1 cellular context compared by ENCODE assay signal in the genomic region with DNA sequence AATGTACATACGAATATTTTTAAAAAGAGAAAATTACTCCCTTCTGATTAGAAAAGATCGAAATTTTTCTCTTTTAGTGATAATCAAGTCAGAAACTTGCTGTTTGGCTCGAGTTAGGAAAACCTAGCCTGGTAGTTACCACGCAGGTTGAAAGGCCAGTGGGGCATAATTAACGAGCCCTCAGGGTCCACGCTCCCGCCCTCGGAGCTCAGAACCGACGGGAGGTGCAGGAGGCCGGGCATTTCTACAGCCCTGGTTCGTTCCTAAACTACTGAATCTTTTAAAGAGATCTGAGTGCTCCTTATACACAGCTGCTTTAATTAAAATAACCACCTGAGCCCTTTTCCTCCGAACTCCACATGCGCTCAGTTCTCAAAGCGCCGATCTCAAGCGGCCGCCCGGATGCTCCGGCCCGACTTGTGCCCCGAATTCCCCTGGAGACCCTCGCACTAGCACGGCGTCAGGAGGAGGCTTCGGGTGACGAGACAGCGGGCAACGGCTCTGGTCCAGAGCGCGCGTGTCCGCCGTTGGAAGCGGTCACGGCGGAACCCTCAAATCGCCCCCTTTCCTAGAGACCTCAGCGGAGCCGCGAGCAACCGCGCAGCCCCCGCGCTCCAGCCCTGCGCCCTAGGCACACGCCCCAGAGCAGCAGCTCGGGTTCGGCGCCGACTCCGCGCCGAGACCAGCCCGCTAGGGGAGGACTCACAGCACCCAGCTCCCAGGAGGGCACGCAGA.
TF ChIP-seq lines count a peak whose summit lies in the region.

No MANE protein-coding gene starts in this region.

TF ChIP-seq in K562, 482 proteins besides CTCF, POLR2A, EP300 and RAD21 (continued from another document and continues in another):
- TF ChIP-seq, protein P1, sequence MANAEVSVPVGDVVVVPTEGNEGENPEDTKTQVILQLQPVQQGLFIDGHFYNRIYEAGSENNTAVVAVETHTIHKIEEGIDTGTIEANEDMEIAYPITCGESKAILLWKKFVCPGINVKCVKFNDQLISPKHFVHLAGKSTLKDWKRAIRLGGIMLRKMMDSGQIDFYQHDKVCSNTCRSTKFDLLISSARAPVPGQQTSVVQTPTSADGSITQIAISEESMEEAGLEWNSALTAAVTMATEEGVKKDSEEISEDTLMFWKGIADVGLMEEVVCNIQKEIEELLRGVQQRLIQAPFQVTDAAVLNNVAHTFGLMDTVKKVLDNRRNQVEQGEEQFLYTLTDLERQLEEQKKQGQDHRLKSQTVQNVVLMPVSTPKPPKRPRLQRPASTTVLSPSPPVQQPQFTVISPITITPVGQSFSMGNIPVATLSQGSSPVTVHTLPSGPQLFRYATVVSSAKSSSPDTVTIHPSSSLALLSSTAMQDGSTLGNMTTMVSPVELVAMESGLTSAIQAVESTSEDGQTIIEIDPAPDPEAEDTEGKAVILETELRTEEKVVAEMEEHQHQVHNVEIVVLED (CRISPR knock-in tag; IDR thresholded peaks at IDR 0.05): no peak
- TF ChIP-seq BHLHE40 (IDR thresholded peaks at IDR 0.05; ENCODE audit: low read length) (no peak), FIP1L1 (IDR thresholded peaks at IDR 0.05; ENCODE audit: low read depth, low read length, poor library complexity, severe bottlenecking) (peak; percentile 67), MAFK (IDR thresholded peaks at IDR 0.05; ENCODE audit: low read length) (no peak), CCNT2 (IDR thresholded peaks at IDR 0.05; ENCODE audit: borderline replicate concordance, extremely low read depth, insufficient read length, low read depth, low read length) (peak; percentile 10), SIN3A (IDR thresholded peaks at IDR 0.05; ENCODE audit: borderline replicate concordance in 2 of 2, control insufficient read depth in 1 of 2, low read depth in 2 of 2, low read length in 2 of 2) (no peak), CBFA2T3 (IDR thresholded peaks at IDR 0.05) (no peak), ZNF79 (CRISPR knock-in tag; IDR thresholded peaks at IDR 0.05; ENCODE audit: low read depth) (no peak), TCF7L2 (IDR thresholded peaks at IDR 0.05; ENCODE audit: low read depth, low read length) (no peak), U2AF2 (optimal IDR thresholded peaks at IDR 0.05; ENCODE audit: low read depth, low read length) (no peak), ZNF121 (CRISPR knock-in tag; conservative IDR thresholded peaks at IDR 0.05) (no peak), ETV1 (tag; conservative IDR thresholded peaks at IDR 0.05; ENCODE audit: low read depth) (no peak), HCFC1 (IDR thresholded peaks at IDR 0.05; ENCODE audit: low read depth, low read length) (no peak), HNRNPUL1 (IDR thresholded peaks at IDR 0.05; ENCODE audit: low read length) (no peak), FOXP1 (CRISPR knock-in tag; IDR thresholded peaks at IDR 0.05) (no peak), LCOR (CRISPR knock-in tag; IDR thresholded peaks at IDR 0.05) (0 out of 2 replicates have a peak, but pooled peaks have one; percentile 18), U2AF1 (optimal IDR thresholded peaks at IDR 0.05; ENCODE audit: low read depth, low read length) (peak; percentile 7), FOXJ3 (CRISPR knock-in tag; IDR thresholded peaks at IDR 0.05) (no peak), ZSCAN29 (IDR thresholded peaks at IDR 0.05) (no peak), ESRRB (CRISPR knock-in tag; IDR thresholded peaks at IDR 0.05; ENCODE audit: borderline replicate concordance) (no peak), ZNF197 (CRISPR knock-in tag; IDR thresholded peaks at IDR 0.05; ENCODE audit: low read depth) (no peak), EHMT2 (IDR thresholded peaks at IDR 0.05) (no peak), CREB1 (IDR thresholded peaks at IDR 0.05) (no peak), CREB1 (CRISPR knock-in tag; IDR thresholded peaks at IDR 0.05) (no peak), EZH2 (IDR thresholded peaks at IDR 0.05; ENCODE audit: borderline replicate concordance, low read depth, low read length) (no peak), KLF10 (CRISPR knock-in tag; IDR thresholded peaks at IDR 0.05) (no peak), WHSC1 (IDR thresholded peaks at IDR 0.05; ENCODE audit: low read length) (no peak), ELF2 (CRISPR knock-in tag; IDR thresholded peaks at IDR 0.05) (no peak), ARNT (IDR thresholded peaks at IDR 0.05) (no peak), FOSL1 (tag; conservative IDR thresholded peaks at IDR 0.05) (no peak), ZNF124 (CRISPR knock-in tag; IDR thresholded peaks at IDR 0.05) (no peak), MAZ (CRISPR knock-in tag; conservative IDR thresholded peaks at IDR 0.05 in 1 of 2, IDR thresholded peaks at IDR 0.05 in 1 of 2) (no peak; a peak in 1 of 4 replicates), SP1 (CRISPR knock-in tag; IDR thresholded peaks at IDR 0.05) (no peak), RBBP5 (IDR thresholded peaks at IDR 0.05; ENCODE audit: borderline replicate concordance, insufficient read depth, low read length, poor library complexity, severe bottlenecking) (peak; percentile 66)
- TF ChIP-seq, protein P2, sequence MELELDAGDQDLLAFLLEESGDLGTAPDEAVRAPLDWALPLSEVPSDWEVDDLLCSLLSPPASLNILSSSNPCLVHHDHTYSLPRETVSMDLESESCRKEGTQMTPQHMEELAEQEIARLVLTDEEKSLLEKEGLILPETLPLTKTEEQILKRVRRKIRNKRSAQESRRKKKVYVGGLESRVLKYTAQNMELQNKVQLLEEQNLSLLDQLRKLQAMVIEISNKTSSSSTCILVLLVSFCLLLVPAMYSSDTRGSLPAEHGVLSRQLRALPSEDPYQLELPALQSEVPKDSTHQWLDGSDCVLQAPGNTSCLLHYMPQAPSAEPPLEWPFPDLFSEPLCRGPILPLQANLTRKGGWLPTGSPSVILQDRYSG (tag; conservative IDR thresholded peaks at IDR 0.05; ENCODE audit: low read depth): no peak
- TF ChIP-seq, protein P3, sequence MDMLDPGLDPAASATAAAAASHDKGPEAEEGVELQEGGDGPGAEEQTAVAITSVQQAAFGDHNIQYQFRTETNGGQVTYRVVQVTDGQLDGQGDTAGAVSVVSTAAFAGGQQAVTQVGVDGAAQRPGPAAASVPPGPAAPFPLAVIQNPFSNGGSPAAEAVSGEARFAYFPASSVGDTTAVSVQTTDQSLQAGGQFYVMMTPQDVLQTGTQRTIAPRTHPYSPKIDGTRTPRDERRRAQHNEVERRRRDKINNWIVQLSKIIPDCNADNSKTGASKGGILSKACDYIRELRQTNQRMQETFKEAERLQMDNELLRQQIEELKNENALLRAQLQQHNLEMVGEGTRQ (CRISPR knock-in tag; IDR thresholded peaks at IDR 0.05): no peak
- TF ChIP-seq, protein P4, sequence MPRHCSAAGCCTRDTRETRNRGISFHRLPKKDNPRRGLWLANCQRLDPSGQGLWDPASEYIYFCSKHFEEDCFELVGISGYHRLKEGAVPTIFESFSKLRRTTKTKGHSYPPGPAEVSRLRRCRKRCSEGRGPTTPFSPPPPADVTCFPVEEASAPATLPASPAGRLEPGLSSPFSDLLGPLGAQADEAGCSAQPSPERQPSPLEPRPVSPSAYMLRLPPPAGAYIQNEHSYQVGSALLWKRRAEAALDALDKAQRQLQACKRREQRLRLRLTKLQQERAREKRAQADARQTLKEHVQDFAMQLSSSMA (CRISPR knock-in tag; IDR thresholded peaks at IDR 0.05): no peak
- TF ChIP-seq, protein P5, sequence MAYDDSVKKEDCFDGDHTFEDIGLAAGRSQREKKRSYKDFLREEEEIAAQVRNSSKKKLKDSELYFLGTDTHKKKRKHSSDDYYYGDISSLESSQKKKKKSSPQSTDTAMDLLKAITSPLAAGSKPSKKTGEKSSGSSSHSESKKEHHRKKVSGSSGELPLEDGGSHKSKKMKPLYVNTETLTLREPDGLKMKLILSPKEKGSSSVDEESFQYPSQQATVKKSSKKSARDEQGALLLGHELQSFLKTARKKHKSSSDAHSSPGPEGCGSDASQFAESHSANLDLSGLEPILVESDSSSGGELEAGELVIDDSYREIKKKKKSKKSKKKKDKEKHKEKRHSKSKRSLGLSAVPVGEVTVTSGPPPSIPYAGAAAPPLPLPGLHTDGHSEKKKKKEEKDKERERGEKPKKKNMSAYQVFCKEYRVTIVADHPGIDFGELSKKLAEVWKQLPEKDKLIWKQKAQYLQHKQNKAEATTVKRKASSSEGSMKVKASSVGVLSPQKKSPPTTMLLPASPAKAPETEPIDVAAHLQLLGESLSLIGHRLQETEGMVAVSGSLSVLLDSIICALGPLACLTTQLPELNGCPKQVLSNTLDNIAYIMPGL (CRISPR knock-in tag; IDR thresholded peaks at IDR 0.05): no peak
- TF ChIP-seq, protein P6, sequence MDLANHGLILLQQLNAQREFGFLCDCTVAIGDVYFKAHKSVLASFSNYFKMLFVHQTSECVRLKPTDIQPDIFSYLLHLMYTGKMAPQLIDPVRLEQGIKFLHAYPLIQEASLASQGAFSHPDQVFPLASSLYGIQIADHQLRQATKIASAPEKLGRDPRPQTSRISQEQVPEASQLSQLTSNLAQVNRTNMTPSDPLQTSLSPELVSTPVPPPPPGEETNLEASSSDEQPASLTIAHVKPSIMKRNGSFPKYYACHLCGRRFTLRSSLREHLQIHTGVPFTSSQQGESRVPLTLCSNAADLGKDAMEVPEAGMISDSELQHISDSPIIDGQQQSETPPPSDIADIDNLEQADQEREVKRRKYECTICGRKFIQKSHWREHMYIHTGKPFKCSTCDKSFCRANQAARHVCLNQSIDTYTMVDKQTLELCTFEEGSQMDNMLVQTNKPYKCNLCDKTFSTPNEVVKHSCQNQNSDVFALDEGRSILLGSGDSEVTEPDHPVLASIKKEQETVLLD (IDR thresholded peaks at IDR 0.05): no peak
- TF ChIP-seq, protein P7, sequence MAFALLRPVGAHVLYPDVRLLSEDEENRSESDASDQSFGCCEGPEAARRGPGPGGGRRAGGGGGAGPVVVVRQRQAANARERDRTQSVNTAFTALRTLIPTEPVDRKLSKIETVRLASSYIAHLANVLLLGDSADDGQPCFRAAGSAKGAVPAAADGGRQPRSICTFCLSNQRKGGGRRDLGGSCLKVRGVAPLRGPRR (CRISPR knock-in tag; IDR thresholded peaks at IDR 0.05): no peak
- TF ChIP-seq, protein P8, sequence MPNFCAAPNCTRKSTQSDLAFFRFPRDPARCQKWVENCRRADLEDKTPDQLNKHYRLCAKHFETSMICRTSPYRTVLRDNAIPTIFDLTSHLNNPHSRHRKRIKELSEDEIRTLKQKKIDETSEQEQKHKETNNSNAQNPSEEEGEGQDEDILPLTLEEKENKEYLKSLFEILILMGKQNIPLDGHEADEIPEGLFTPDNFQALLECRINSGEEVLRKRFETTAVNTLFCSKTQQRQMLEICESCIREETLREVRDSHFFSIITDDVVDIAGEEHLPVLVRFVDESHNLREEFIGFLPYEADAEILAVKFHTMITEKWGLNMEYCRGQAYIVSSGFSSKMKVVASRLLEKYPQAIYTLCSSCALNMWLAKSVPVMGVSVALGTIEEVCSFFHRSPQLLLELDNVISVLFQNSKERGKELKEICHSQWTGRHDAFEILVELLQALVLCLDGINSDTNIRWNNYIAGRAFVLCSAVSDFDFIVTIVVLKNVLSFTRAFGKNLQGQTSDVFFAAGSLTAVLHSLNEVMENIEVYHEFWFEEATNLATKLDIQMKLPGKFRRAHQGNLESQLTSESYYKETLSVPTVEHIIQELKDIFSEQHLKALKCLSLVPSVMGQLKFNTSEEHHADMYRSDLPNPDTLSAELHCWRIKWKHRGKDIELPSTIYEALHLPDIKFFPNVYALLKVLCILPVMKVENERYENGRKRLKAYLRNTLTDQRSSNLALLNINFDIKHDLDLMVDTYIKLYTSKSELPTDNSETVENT (CRISPR knock-in tag; IDR thresholded peaks at IDR 0.05): no peak
- TF ChIP-seq, protein P9, sequence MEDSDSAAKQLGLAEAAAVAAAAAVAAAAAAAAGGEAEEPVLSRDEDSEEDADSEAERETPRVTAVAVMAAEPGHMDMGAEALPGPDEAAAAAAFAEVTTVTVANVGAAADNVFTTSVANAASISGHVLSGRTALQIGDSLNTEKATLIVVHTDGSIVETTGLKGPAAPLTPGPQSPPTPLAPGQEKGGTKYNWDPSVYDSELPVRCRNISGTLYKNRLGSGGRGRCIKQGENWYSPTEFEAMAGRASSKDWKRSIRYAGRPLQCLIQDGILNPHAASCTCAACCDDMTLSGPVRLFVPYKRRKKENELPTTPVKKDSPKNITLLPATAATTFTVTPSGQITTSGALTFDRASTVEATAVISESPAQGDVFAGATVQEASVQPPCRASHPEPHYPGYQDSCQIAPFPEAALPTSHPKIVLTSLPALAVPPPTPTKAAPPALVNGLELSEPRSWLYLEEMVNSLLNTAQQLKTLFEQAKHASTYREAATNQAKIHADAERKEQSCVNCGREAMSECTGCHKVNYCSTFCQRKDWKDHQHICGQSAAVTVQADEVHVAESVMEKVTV (CRISPR knock-in tag; IDR thresholded peaks at IDR 0.05): no peak
- TF ChIP-seq, protein P10, sequence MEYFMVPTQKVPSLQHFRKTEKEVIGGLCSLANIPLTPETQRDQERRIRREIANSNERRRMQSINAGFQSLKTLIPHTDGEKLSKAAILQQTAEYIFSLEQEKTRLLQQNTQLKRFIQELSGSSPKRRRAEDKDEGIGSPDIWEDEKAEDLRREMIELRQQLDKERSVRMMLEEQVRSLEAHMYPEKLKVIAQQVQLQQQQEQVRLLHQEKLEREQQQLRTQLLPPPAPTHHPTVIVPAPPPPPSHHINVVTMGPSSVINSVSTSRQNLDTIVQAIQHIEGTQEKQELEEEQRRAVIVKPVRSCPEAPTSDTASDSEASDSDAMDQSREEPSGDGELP (CRISPR knock-in tag; IDR thresholded peaks at IDR 0.05; ENCODE audit: borderline replicate concordance): no peak
- TF ChIP-seq, protein P11, sequence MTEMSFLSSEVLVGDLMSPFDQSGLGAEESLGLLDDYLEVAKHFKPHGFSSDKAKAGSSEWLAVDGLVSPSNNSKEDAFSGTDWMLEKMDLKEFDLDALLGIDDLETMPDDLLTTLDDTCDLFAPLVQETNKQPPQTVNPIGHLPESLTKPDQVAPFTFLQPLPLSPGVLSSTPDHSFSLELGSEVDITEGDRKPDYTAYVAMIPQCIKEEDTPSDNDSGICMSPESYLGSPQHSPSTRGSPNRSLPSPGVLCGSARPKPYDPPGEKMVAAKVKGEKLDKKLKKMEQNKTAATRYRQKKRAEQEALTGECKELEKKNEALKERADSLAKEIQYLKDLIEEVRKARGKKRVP (CRISPR knock-in tag; IDR thresholded peaks at IDR 0.05): no peak
- TF ChIP-seq, protein P12, sequence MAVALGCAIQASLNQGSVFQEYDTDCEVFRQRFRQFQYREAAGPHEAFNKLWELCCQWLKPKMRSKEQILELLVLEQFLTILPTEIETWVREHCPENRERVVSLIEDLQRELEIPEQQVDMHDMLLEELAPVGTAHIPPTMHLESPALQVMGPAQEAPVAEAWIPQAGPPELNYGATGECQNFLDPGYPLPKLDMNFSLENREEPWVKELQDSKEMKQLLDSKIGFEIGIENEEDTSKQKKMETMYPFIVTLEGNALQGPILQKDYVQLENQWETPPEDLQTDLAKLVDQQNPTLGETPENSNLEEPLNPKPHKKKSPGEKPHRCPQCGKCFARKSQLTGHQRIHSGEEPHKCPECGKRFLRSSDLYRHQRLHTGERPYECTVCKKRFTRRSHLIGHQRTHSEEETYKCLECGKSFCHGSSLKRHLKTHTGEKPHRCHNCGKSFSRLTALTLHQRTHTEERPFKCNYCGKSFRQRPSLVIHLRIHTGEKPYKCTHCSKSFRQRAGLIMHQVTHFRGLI (CRISPR knock-in tag; IDR thresholded peaks at IDR 0.05): no peak
- TF ChIP-seq, protein P13, sequence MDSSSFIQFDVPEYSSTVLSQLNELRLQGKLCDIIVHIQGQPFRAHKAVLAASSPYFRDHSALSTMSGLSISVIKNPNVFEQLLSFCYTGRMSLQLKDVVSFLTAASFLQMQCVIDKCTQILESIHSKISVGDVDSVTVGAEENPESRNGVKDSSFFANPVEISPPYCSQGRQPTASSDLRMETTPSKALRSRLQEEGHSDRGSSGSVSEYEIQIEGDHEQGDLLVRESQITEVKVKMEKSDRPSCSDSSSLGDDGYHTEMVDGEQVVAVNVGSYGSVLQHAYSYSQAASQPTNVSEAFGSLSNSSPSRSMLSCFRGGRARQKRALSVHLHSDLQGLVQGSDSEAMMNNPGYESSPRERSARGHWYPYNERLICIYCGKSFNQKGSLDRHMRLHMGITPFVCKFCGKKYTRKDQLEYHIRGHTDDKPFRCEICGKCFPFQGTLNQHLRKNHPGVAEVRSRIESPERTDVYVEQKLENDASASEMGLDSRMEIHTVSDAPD (CRISPR knock-in tag; IDR thresholded peaks at IDR 0.05): no peak
